Comparison of ENCODE assay signal across 13 cellular contexts in genomic region chr9:95070549-95071021, GRCh38.
A peak's percentile ranks its signal among the peaks of the same experiment; 100 is the strongest.
DNase-seq lines count a peak whose midpoint lies in the region; ATAC-seq, FAIRE-seq and TF ChIP-seq lines count a peak whose summit lies in the region.
"Had no signal": no experiment of that assay in that cellular context is flagged by ENCODE, and none has a peak within 500 bp of the region (broad histone marks: within the 10 kb centered on the region; RNA-seq: fewer than 3 reads in every experiment).

No MANE protein-coding gene starts in this region.

- no peak overlapping the region for H3K4me2 ChIP-seq in SK-N-SH

- H3K36me3 ChIP-seq in SK-N-SH (replicated peaks in 1 of 2; ENCODE audit: control insufficient read depth in 1 of 2, insufficient read depth in 2 of 2, low read length in 1 of 2) (peaks cover 49 to 82% of the 10 kb centered on the region in 2 experiments), heart left ventricle (peaks cover 0 to 88% (median 30%) of the 10 kb centered on the region in 9 donors), pancreas (peaks cover 3 to 45% (median 10%) of the 10 kb centered on the region in 3 donors)

- FAIRE-seq in pancreas (lab: Jason Lieb, UNC): no peak

- no peaks in the 10 kb centered on the region for H3F3A ChIP-seq in SK-N-SH (replicated peaks; ENCODE audit: insufficient read depth)

- no peak for TF ChIP-seq RAD21 in SK-N-SH (IDR thresholded peaks at IDR 0.05; ENCODE audit: low read length)

- H2AFZ ChIP-seq in SK-N-SH (ENCODE audit: low read depth): no peak overlapping the region

- H4K20me1 ChIP-seq in SK-N-SH (ENCODE audit: insufficient read depth): peaks cover 94% of the 10 kb centered on the region

- no peak for TF ChIP-seq POLR2A in heart left ventricle (IDR thresholded peaks at IDR 0.05)

- no peaks in the 10 kb centered on the region for H3K9me2 ChIP-seq in SK-N-SH

- H3K27me3 ChIP-seq in SK-N-SH (ENCODE audit: insufficient read depth) (no peaks in the 10 kb centered on the region), heart left ventricle (no peaks in the 10 kb centered on the region), pancreas (no peaks in the 10 kb centered on the region)
- H3K27me3 ChIP-seq in CD4-positive, alpha-beta T cell (ENCODE audit: control insufficient read depth, insufficient read depth, low read length): no peaks in the 10 kb centered on the region

- POLR2A ChIA-PET in SK-N-SH (lab: Yijun Ruan, JAX): interaction anchor here (0.6 kb wide), 1 partner anchor 30 kb away, joined by 3 read pairs; no protein-coding TSS in a partner anchor
- POLR2A ChIA-PET in CD4-positive, alpha-beta T cell (lab: Charles Lee): no interaction called here

- TF ChIP-seq CTCF in SK-N-SH (IDR thresholded peaks at IDR 0.05) (no peak), heart left ventricle (IDR thresholded peaks at IDR 0.05) (peak in 2 of 12 donors; percentile 8 to 15), pancreas (IDR thresholded peaks at IDR 0.05) (no peak)
- TF ChIP-seq CTCF in CD4-positive, alpha-beta T cell (IDR thresholded peaks at IDR 0.05): no peak

- H3K4me3 ChIP-seq in SK-N-SH (ENCODE audit: low read depth in 2 of 2, low read length in 1 of 2): no peak overlapping the region
- no peak overlapping the region for H3K4me3 ChIP-seq in heart left ventricle
- no peak overlapping the region for H3K4me3 ChIP-seq in pancreas

- H3K4me1 ChIP-seq in SK-N-SH (ENCODE audit: control insufficient read depth in 1 of 2, insufficient read depth in 2 of 2, low read depth in 1 of 2, low read length in 1 of 2): peaks cover 0 to 59% of the 10 kb centered on the region in 2 experiments; a peak in 3 of 4 replicates
- H3K4me1 ChIP-seq in heart left ventricle: peaks cover 16 to 100% (median 86%) of the 10 kb centered on the region in 12 donors
- H3K4me1 ChIP-seq in pancreas: peaks cover 32 to 58% (median 47%) of the 10 kb centered on the region in 3 donors

- DNase-seq in SK-N-SH (no peak), heart left ventricle (no peak), pancreas (no peak), mesenteric fat pad (ENCODE audit: low spot score) (no peak), SHP77 treated with DMSO at 0.1 percent for 48 hours (lab: John Stamatoyannopoulos, UW) (no peak), GM19238 (ENCODE audit: insufficient read length, low spot score) (no peak)
- DNase-seq in CD4-positive, alpha-beta T cell: no peak
- DNase-seq: activated CD4-positive, alpha-beta T cell treated with anti-CD3 and anti-CD28 coated beads, Interleukin-2, amount 10 ng/mL, durations not matched to agents 7 days and 5 days; amniotic stem cell; COR-L47; foreskin melanocyte; kidney glomerular epithelial cell had no signal

- H3K79me2 ChIP-seq in SK-N-SH (ENCODE audit: insufficient read depth): peaks cover 100% of the 10 kb centered on the region

- no peaks in the 10 kb centered on the region for H3K27me3 Mint-ChIP-seq in CD4-positive, alpha-beta T cell
- H3K27me3 Mint-ChIP-seq: activated CD4-positive, alpha-beta T cell treated with anti-CD3 and anti-CD28 coated beads, Interleukin-2, amount 10 ng/mL, durations not matched to agents 7 days and 5 days had no signal

- CTCF ChIA-PET in SK-N-SH (lab: Yijun Ruan, JAX): interaction anchor here (1.3 to 1.5 kb wide), 4 partner anchors 9 to 389 kb away, joined by 3 to 6 read pairs (median 4); no protein-coding TSS in a partner anchor
- CTCF ChIA-PET in CD4-positive, alpha-beta T cell (lab: Charles Lee): no interaction called here

- intact Hi-C loops in heart left ventricle (cut with DNase I): no loop called here
- intact Hi-C loops in pancreas (cut with DNase I): no loop called here
- intact Hi-C loops in CD4-positive, alpha-beta T cell (cut with DNase I, micrococcal nuclease): no loop called here

- no peak overlapping the region for H3K4me3 Mint-ChIP-seq in CD4-positive, alpha-beta T cell
- H3K4me3 Mint-ChIP-seq: activated CD4-positive, alpha-beta T cell treated with anti-CD3 and anti-CD28 coated beads, Interleukin-2, amount 10 ng/mL, durations not matched to agents 7 days and 5 days had no signal

- H3K27ac ChIP-seq in SK-N-SH (ENCODE audit: low read depth in 2 of 2, low read length in 1 of 2) (peak overlapping the region in 1 of 2 experiments; percentile 82; a peak in 2 of 4 replicates), heart left ventricle (peak overlapping the region in 11 of 12 donors; percentile 6 to 82 (median 56)), pancreas (peak overlapping the region in 1 of 4 donors; percentile 24)
- H3K27ac ChIP-seq in CD4-positive, alpha-beta T cell (ENCODE audit: low read depth, low read length): no peak overlapping the region

- H3K9me3 ChIP-seq in SK-N-SH (no peaks in the 10 kb centered on the region), heart left ventricle (no peaks in the 10 kb centered on the region), pancreas (no peaks in the 10 kb centered on the region)
- H3K9me3 ChIP-seq in CD4-positive, alpha-beta T cell (ENCODE audit: control insufficient read depth, low read length): no peaks in the 10 kb centered on the region

- 75% methylated on average over 8 of the region's 8 CpGs for WGBS in SK-N-SH (ENCODE audit: low lambda C conversion rate)
- 24 to 38% (median 31%) methylated on average over 8 of the region's 8 CpGs for WGBS in heart left ventricle, 4 donors
- whole genome bisulfite sequencing in pancreas, 2 donors: 36 to 43% methylated on average over 8 of the region's 8 CpGs

- H3K36me3 Mint-ChIP-seq in CD4-positive, alpha-beta T cell (ENCODE audit: low read depth): no peaks in the 10 kb centered on the region

- TF ChIP-seq EP300 in SK-N-SH (IDR thresholded peaks at IDR 0.05; ENCODE audit: borderline replicate concordance in 1 of 2, low read depth in 1 of 2, low read length in 1 of 2): no peak

- H3K9me3 Mint-ChIP-seq in CD4-positive, alpha-beta T cell: no peaks in the 10 kb centered on the region
- H3K9me3 Mint-ChIP-seq: activated CD4-positive, alpha-beta T cell treated with anti-CD3 and anti-CD28 coated beads, Interleukin-2, amount 10 ng/mL, durations not matched to agents 7 days and 5 days had no signal

- ATAC-seq in SK-N-SH treated with all-trans-retinoic acid at 6 μM for 48 hours: peak; percentile 3
- ATAC-seq in heart left ventricle: peak; percentile 50 to 81 (median 55)
- ATAC-seq in pancreas: peak in 3 of 4 donors; percentile 2 to 8 (median 5)
- ATAC-seq in CD4-positive, alpha-beta T cell (ENCODE audit: poor library complexity): no peak

- no peak overlapping the region for H3K27ac Mint-ChIP-seq in CD4-positive, alpha-beta T cell
- H3K27ac Mint-ChIP-seq: activated CD4-positive, alpha-beta T cell treated with anti-CD3 and anti-CD28 coated beads, Interleukin-2, amount 10 ng/mL, durations not matched to agents 7 days and 5 days had no signal

- H3K9ac ChIP-seq in SK-N-SH: no peak overlapping the region

- no peaks in the 10 kb centered on the region for H3K4me1 Mint-ChIP-seq in CD4-positive, alpha-beta T cell (ENCODE audit: low read depth)
- H3K4me1 Mint-ChIP-seq: activated CD4-positive, alpha-beta T cell treated with anti-CD3 and anti-CD28 coated beads, Interleukin-2, amount 10 ng/mL, durations not matched to agents 7 days and 5 days had no signal

TF ChIP-seq in SK-N-SH treated with all-trans-retinoic acid at 6 μM for 48 hours, 23 proteins besides CTCF, POLR2A, EP300 and RAD21 (continues in another document):
- TF ChIP-seq ESRRG (CRISPR knock-in tag; IDR thresholded peaks at IDR 0.05) (no peak), ZNF565 (CRISPR knock-in tag; conservative IDR thresholded peaks at IDR 0.05; ENCODE audit: low read depth) (no peak)

TF ChIP-seq in SK-N-SH, 30 proteins besides CTCF, POLR2A, EP300 and RAD21 (continues in another document):
- no peak for TF ChIP-seq MXI1 (IDR thresholded peaks at IDR 0.05; ENCODE audit: low read depth, low read length)
- TF ChIP-seq RXRA (IDR thresholded peaks at IDR 0.05; ENCODE audit: borderline replicate concordance, low read depth): no peak
- TF ChIP-seq GATA2 (CRISPR knock-in tag; IDR thresholded peaks at IDR 0.05): no peak
- no peak for TF ChIP-seq REST (IDR thresholded peaks at IDR 0.05; ENCODE audit: low read depth, low read length)
- TF ChIP-seq RFX5 (IDR thresholded peaks at IDR 0.05; ENCODE audit: low read length): no peak
- TF ChIP-seq, protein P1, sequence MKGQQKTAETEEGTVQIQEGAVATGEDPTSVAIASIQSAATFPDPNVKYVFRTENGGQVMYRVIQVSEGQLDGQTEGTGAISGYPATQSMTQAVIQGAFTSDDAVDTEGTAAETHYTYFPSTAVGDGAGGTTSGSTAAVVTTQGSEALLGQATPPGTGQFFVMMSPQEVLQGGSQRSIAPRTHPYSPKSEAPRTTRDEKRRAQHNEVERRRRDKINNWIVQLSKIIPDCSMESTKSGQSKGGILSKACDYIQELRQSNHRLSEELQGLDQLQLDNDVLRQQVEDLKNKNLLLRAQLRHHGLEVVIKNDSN (IDR thresholded peaks at IDR 0.05; ENCODE audit: borderline replicate concordance, low read depth): no peak
- TF ChIP-seq FOXJ3 (CRISPR knock-in tag; IDR thresholded peaks at IDR 0.05): no peak
